17 cellular contexts compared by ENCODE assay signal in the genomic region with DNA sequence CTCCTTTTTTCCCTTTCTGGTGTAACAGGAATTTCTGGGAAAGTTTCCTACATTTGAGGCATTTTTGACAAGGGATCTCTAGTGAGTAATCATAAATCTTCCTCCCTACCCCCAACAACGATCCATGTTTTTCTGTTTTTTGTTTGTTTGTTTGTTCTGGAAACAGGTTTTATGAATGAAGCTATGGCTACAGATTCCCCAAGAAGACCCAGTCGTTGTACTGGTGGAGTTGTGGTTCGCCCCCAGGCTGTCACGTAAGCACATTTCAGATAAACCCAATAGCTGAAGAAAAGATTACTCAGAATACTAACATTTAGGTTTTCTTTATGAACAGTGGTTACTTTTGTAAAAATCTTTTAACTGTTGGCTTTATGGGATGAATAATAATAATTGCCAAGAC. TPM values are rescaled to one million over a fixed set of nuclear protein-coding genes. Genes with fewer than 3 reads are reported as not detected.
DNase-seq lines count a peak whose midpoint lies in the region; ATAC-seq and TF ChIP-seq lines count a peak whose summit lies in the region.
"Had no signal": no experiment of that assay in that cellular context is flagged by ENCODE, and none has a peak within 500 bp of the region (broad histone marks: within the 10 kb centered on the region; RNA-seq: fewer than 3 reads in every experiment).

No MANE protein-coding gene starts in this region.

- no peak overlapping the region for H3K23ac ChIP-seq in mesenchymal stem cell (ENCODE audit: low read length in 2 of 2)

- H3K18ac ChIP-seq in mesenchymal stem cell (ENCODE audit: low read depth in 1 of 2, low read length in 2 of 2): no peak overlapping the region

- H3K79me1 ChIP-seq in mesenchymal stem cell (replicated peaks; ENCODE audit: low read length, poor library complexity, severe bottlenecking): peaks cover 7% of the 10 kb centered on the region

- H4K91ac ChIP-seq in mesenchymal stem cell (ENCODE audit: low read length): no peak overlapping the region

- no peak overlapping the region for H4K8ac ChIP-seq in mesenchymal stem cell (ENCODE audit: low read length)

- H3K27ac ChIP-seq in mesenchymal stem cell (ENCODE audit: low read length, poor library complexity, severe bottlenecking): no peak overlapping the region
- H3K27ac ChIP-seq: adrenal gland, C4-2B, sigmoid colon had no signal

- no peak overlapping the region for H3K14ac ChIP-seq in mesenchymal stem cell (ENCODE audit: low read length in 2 of 2)

- no peak overlapping the region for H3K9ac ChIP-seq in mesenchymal stem cell (ENCODE audit: low read length)

- H3K4me1 ChIP-seq in mesenchymal stem cell (ENCODE audit: control insufficient read depth, insufficient read depth, low read depth, low read length): peaks cover 3% of the 10 kb centered on the region

- no peaks in the 10 kb centered on the region for H3K27me3 ChIP-seq in mesenchymal stem cell (ENCODE audit: control insufficient read depth in 1 of 2, insufficient read depth in 1 of 2, low read length in 2 of 2)
- H3K27me3 ChIP-seq: adrenal gland, MG63, sigmoid colon had no signal

- H3K4me1 Mint-ChIP-seq in activated T-cell treated with anti-CD3 and anti-CD28 coated beads, Interleukin-2, amount 50 U/mL, for 4 hours (ENCODE audit: low read depth): peaks cover 21% of the 10 kb centered on the region
- H3K4me1 Mint-ChIP-seq in T-helper 17 cell (peaks cover 15% of the 10 kb centered on the region), memory B cell (peaks cover 14% of the 10 kb centered on the region), type B pancreatic cell (ENCODE audit: unreplicated experiment) (peaks cover 16% of the 10 kb centered on the region)

- no peak overlapping the region for H2BK15ac ChIP-seq in mesenchymal stem cell (ENCODE audit: low read depth, poor library complexity, severe bottlenecking)

- peak overlapping the region; percentile 27 for H3K4me3 Mint-ChIP-seq in activated T-cell treated with anti-CD3 and anti-CD28 coated beads, Interleukin-2, amount 50 U/mL, for 4 hours
- H3K4me3 Mint-ChIP-seq in T-helper 17 cell: peak overlapping the region; percentile 9
- H3K4me3 Mint-ChIP-seq in memory B cell: peak overlapping the region; percentile 16
- H3K4me3 Mint-ChIP-seq in type B pancreatic cell: peak overlapping the region; percentile 39

- no peak overlapping the region for H3K4me3 ChIP-seq in mesenchymal stem cell (ENCODE audit: insufficient read depth in 1 of 2, low read depth in 1 of 2, low read length in 2 of 2)
- H3K4me3 ChIP-seq: adrenal gland, MG63 had no signal

- H3K27me3 Mint-ChIP-seq in activated T-cell treated with anti-CD3 and anti-CD28 coated beads, Interleukin-2, amount 50 U/mL, for 4 hours (ENCODE audit: low read depth): no peaks in the 10 kb centered on the region
- H3K27me3 Mint-ChIP-seq in T-helper 17 cell (no peaks in the 10 kb centered on the region), memory B cell (no peaks in the 10 kb centered on the region), type B pancreatic cell (no peaks in the 10 kb centered on the region)

- WGBS in mesenchymal stem cell: no CpG with 5 or more reads among the region's 4 CpGs

- peaks cover 4% of the 10 kb centered on the region for H3K36me3 Mint-ChIP-seq in activated T-cell treated with anti-CD3 and anti-CD28 coated beads, Interleukin-2, amount 50 U/mL, for 4 hours (ENCODE audit: insufficient read depth)
- H3K36me3 Mint-ChIP-seq in T-helper 17 cell (ENCODE audit: low read depth): no peaks in the 10 kb centered on the region
- peaks cover 7% of the 10 kb centered on the region for H3K36me3 Mint-ChIP-seq in memory B cell
- H3K36me3 Mint-ChIP-seq in type B pancreatic cell: peaks cover 3% of the 10 kb centered on the region

- H3K9me3 ChIP-seq in T-helper 17 cell (ENCODE audit: control insufficient read depth, low read length, poor library complexity, severe bottlenecking): no peaks in the 10 kb centered on the region
- no peaks in the 10 kb centered on the region for H3K9me3 ChIP-seq in mesenchymal stem cell (ENCODE audit: control insufficient read depth, low read length)
- H3K9me3 ChIP-seq: adrenal gland, MG63, sigmoid colon had no signal

- DNase-seq in activated T-cell treated with anti-CD3 and anti-CD28 coated beads, Interleukin-2, amount 50 U/mL, for 4 hours: no peak
- DNase-seq in activated T-cell treated with anti-CD3 and anti-CD28 coated beads for 4 hours: no peak
- no peak for DNase-seq in T-helper 17 cell
- DNase-seq in memory B cell (ENCODE audit: low spot score in 2 of 2): no peak
- DNase-seq in type B pancreatic cell (ENCODE audit: extremely low spot score, unreplicated experiment): no peak
- DNase-seq in NCI-H1092 (lab: John Stamatoyannopoulos, UW): no peak
- DNase-seq in left ventricle myocardium superior: no peak
- no peak for DNase-seq in mesenchymal stem cell
- DNase-seq: adrenal gland, dermis blood vessel endothelial cell, MG63, NCI-H146, sigmoid colon, substantia nigra, SW 1271 had no signal

- peaks cover 4% of the 10 kb centered on the region for H3K9me3 Mint-ChIP-seq in activated T-cell treated with anti-CD3 and anti-CD28 coated beads, Interleukin-2, amount 50 U/mL, for 4 hours
- peaks cover 1% of the 10 kb centered on the region for H3K9me3 Mint-ChIP-seq in memory B cell
- no peaks in the 10 kb centered on the region for H3K9me3 Mint-ChIP-seq in type B pancreatic cell

- H2AK5ac ChIP-seq in mesenchymal stem cell (ENCODE audit: low read length, severe bottlenecking): no peak overlapping the region

- H3K4ac ChIP-seq in mesenchymal stem cell (ENCODE audit: low read depth in 1 of 2, low read length in 2 of 2): no peak overlapping the region

- no peak overlapping the region for H2BK12ac ChIP-seq in mesenchymal stem cell (ENCODE audit: low read length in 2 of 2)

- H2AFZ ChIP-seq in mesenchymal stem cell (ENCODE audit: low read depth, low read length): no peak overlapping the region

- H2BK120ac ChIP-seq in mesenchymal stem cell (ENCODE audit: low read depth, low read length): no peak overlapping the region

- no peak for TF ChIP-seq CTCF in type B pancreatic cell (conservative IDR thresholded peaks at IDR 0.05)

- H2BK5ac ChIP-seq in mesenchymal stem cell (ENCODE audit: low read depth, low read length, poor library complexity, severe bottlenecking): no peak overlapping the region

- H3K36me3 ChIP-seq in mesenchymal stem cell (ENCODE audit: control insufficient read depth in 1 of 2, insufficient read depth in 2 of 2, low read depth in 1 of 2, low read length in 2 of 2): peaks cover 0 to 18% of the 10 kb centered on the region in 2 experiments

- no peak overlapping the region for H3K4me2 ChIP-seq in mesenchymal stem cell (ENCODE audit: low read length, poor library complexity, severe bottlenecking)

- H3K27ac Mint-ChIP-seq in T-helper 17 cell (peak overlapping the region; percentile 95), memory B cell (no peak overlapping the region), type B pancreatic cell (no peak overlapping the region)

- intact Hi-C loops in left ventricle myocardium superior (cut with micrococcal nuclease): no loop called here

- no peak for ATAC-seq in activated T-cell treated with anti-CD3 and anti-CD28 coated beads, Interleukin-2, amount 50 U/mL, for 4 hours
- no peak for ATAC-seq in T-helper 17 cell
- ATAC-seq in memory B cell (ENCODE audit: low read depth): no peak
- no peak for ATAC-seq in left ventricle myocardium superior
- ATAC-seq: Right ventricle myocardium inferior had no signal

RNA-seq across cellular contexts. Expression of gene BCAS3, which starts 1.6 kb away (rescaled TPM):
- 1 to 10 TPM; 3.6 to 4.2 (median 4.1) TPM for total RNA-seq in activated T-cell treated with anti-CD3 and anti-CD28 coated beads, Interleukin-2, amount 50 U/mL, for 4 hours
- 10 to 100 TPM; 39.0 to 50.0 TPM for total RNA-seq in T-helper 17 cell
- total RNA-seq in type B pancreatic cell (ENCODE audit: low replicate concordance): 19.8 and 23.0 TPM in 2 replicates
- total RNA-seq in left ventricle myocardium superior: 15.9 TPM
- polyA plus RNA-seq in mesenchymal stem cell (2013, experiment 1 of 2): 14.1 TPM
- polyA plus RNA-seq in mesenchymal stem cell (2013, experiment 2 of 2): 13.7 TPM
